In genomic region chr12:18339633-18340032, GRCh38 we compare ENCODE assay signal across 23 cellular contexts.
DNase-seq lines count a peak whose midpoint lies in the region; ATAC-seq, FAIRE-seq and TF ChIP-seq lines count a peak whose summit lies in the region.
"Had no signal": no experiment of that assay in that cellular context is flagged by ENCODE, and none has a peak within 500 bp of the region (broad histone marks: within the 10 kb centered on the region; RNA-seq: fewer than 3 reads in every experiment).

No MANE protein-coding gene starts in this region.

- H3K9ac ChIP-seq in kidney (ENCODE audit: low read length in 2 of 2) = no peak overlapping the region
- H3K9ac ChIP-seq: GM23248 had no signal

- H3K9me3 ChIP-seq in kidney (ENCODE audit: control insufficient read depth in 1 of 2, low read length in 2 of 2) = no peaks in the 10 kb centered on the region

- TF ChIP-seq CTCF in kidney (IDR thresholded peaks at IDR 0.05; ENCODE audit: borderline replicate concordance, extremely low read depth, insufficient read depth) (no peak), osteocyte (IDR thresholded peaks at IDR 0.05) (no peak)

- no peaks in the 10 kb centered on the region for H3K27me3 ChIP-seq in ACC112 (ENCODE audit: insufficient read depth, low read length)

- H3K9me3 Mint-ChIP-seq in osteocyte (ENCODE audit: unreplicated experiment) = no peaks in the 10 kb centered on the region

- H3K4me1 ChIP-seq in ACC112 (ENCODE audit: control insufficient read depth, insufficient read depth, low read length, unreplicated experiment) (peaks cover 8% of the 10 kb centered on the region), kidney (ENCODE audit: control insufficient read depth in 1 of 2, insufficient read depth in 1 of 2, low read depth in 1 of 2, low read length in 2 of 2) (no peaks in the 10 kb centered on the region)

- H3K36me3 ChIP-seq in ACC112 (ENCODE audit: insufficient read depth, low read length) (no peaks in the 10 kb centered on the region), kidney (ENCODE audit: control insufficient read depth in 1 of 2, insufficient read depth in 2 of 2, low read length in 2 of 2) (no peaks in the 10 kb centered on the region)

- no peaks in the 10 kb centered on the region for H3K79me2 ChIP-seq in ACC112 (ENCODE audit: control insufficient read depth, insufficient read depth, low read length, unreplicated experiment)

- intact Hi-C loops in kidney (cut with DNase I) = no loop called here

- no peak overlapping the region for H3K4me3 Mint-ChIP-seq in osteocyte (ENCODE audit: unreplicated experiment)
- H3K4me3 Mint-ChIP-seq: CD4-positive, alpha-beta memory T cell had no signal

- peaks cover 3% of the 10 kb centered on the region for H3K27me3 Mint-ChIP-seq in osteocyte (ENCODE audit: unreplicated experiment)
- H3K27me3 Mint-ChIP-seq: CD4-positive, alpha-beta memory T cell had no signal

- peak overlapping the region; percentile 36 for H2AFZ ChIP-seq in ACC112 (ENCODE audit: low read length, unreplicated experiment)

- H3K4me3 ChIP-seq in ACC112 (ENCODE audit: low read depth, low read length) (no peak overlapping the region), kidney (ENCODE audit: low read length in 2 of 2) (no peak overlapping the region)
- H3K4me3 ChIP-seq: GM23248 had no signal

- no peak for ATAC-seq in GM21381 (IDR thresholded peaks at IDR 0.05; ENCODE audit: unreplicated experiment)
- no peak for ATAC-seq in GM21529 (IDR thresholded peaks at IDR 0.05; ENCODE audit: unreplicated experiment)

- no peaks in the 10 kb centered on the region for H3K4me1 Mint-ChIP-seq in osteocyte (ENCODE audit: unreplicated experiment)
- H3K4me1 Mint-ChIP-seq: CD4-positive, alpha-beta memory T cell had no signal

- no peak overlapping the region for H3K27ac Mint-ChIP-seq in osteocyte (ENCODE audit: unreplicated experiment)
- H3K27ac Mint-ChIP-seq: CD4-positive, alpha-beta memory T cell had no signal

- H3K36me3 Mint-ChIP-seq in osteocyte (ENCODE audit: unreplicated experiment) = no peaks in the 10 kb centered on the region
- H3K36me3 Mint-ChIP-seq: CD4-positive, alpha-beta memory T cell had no signal

- peak; percentile 26 for DNase-seq in OCI-M1 (lab: John Stamatoyannopoulos, UW)
- no peak for DNase-seq in kidney
- DNase-seq in AG08396 (ENCODE audit: low spot score) = no peak
- no peak for DNase-seq in osteocyte (ENCODE audit: extremely low spot score, unreplicated experiment)
- DNase-seq: 8988T; ACHN; C1 segment of cervical spinal cord; Calu3; CD4-positive, alpha-beta memory T cell; COR-L47; DMS53; DMS79 treated with DMSO at 0.1 percent for 48 hours; GM23248; H7; HCEC 1CT had no signal

- no peak overlapping the region for H3K27ac ChIP-seq in ACC112 (ENCODE audit: low read depth, low read length)
- H3K27ac ChIP-seq in kidney (ENCODE audit: low read depth in 2 of 2, low read length in 2 of 2) = no peak overlapping the region
- H3K27ac ChIP-seq: GM23248 had no signal

- FAIRE-seq in A204.1 (lab: Jason Lieb, UNC) (peak; percentile 11), kidney (lab: Jason Lieb, UNC) (peak; percentile 47)
- FAIRE-seq: G401.6, GM12892, GM19239, H1 had no signal
